23 cellular contexts compared by ENCODE assay signal in genomic region chr11:62267576-62267975, GRCh38. TPM values are rescaled to one million over a fixed set of nuclear protein-coding genes. Genes with fewer than 3 reads are reported as not detected.
DNase-seq lines count a peak whose midpoint lies in the region; ATAC-seq and TF ChIP-seq lines count a peak whose summit lies in the region.
"Had no signal": no experiment of that assay in that cellular context is flagged by ENCODE, and none has a peak within 500 bp of the region (broad histone marks: within the 10 kb centered on the region; RNA-seq: fewer than 3 reads in every experiment).

No MANE protein-coding gene starts in this region.

- H3K27ac ChIP-seq in PC-3 (ENCODE audit: low read length) (no peak overlapping the region), breast epithelium (peak overlapping the region; percentile 51 to 68), upper lobe of right lung (no peak overlapping the region)
- H3K27ac ChIP-seq: C4-2B, RWPE1 had no signal

- no peak overlapping the region for H3K4me3 Mint-ChIP-seq in activated naive CD8-positive, alpha-beta T cell treated with anti-CD3 and anti-CD28 coated beads, Interleukin-2, amount 50 U/mL, for 24 hours
- H3K4me3 Mint-ChIP-seq in activated naive CD8-positive, alpha-beta T cell treated with anti-CD3 and anti-CD28 coated beads for 36 hours, result no peak overlapping the region
- H3K4me3 Mint-ChIP-seq in stimulated activated effector memory CD8-positive, alpha-beta T cell treated with anti-CD3 and anti-CD28 coated beads, Interleukin-12 subunit alpha, Interleukin-12 subunit beta, amount 100 ng/mL, for 72 hours, result no peak overlapping the region
- H3K4me3 Mint-ChIP-seq: B cell; CD8-positive, alpha-beta T cell; GM23338; H9; HFFc6 had no signal

- POLR2A ChIA-PET in PC-3 (lab: Charles Lee; ENCODE audit: unreplicated experiment), result no interaction called here

- peaks cover 46% of the 10 kb centered on the region for H3K4me1 Mint-ChIP-seq in activated naive CD8-positive, alpha-beta T cell treated with anti-CD3 and anti-CD28 coated beads, Interleukin-2, amount 50 U/mL, for 24 hours
- H3K4me1 Mint-ChIP-seq in activated naive CD8-positive, alpha-beta T cell treated with anti-CD3 and anti-CD28 coated beads for 36 hours, result peaks cover 15% of the 10 kb centered on the region
- H3K4me1 Mint-ChIP-seq in stimulated activated effector memory CD8-positive, alpha-beta T cell treated with anti-CD3 and anti-CD28 coated beads, Interleukin-12 subunit alpha, Interleukin-12 subunit beta, amount 100 ng/mL, for 72 hours, result peaks cover 27% of the 10 kb centered on the region
- H3K4me1 Mint-ChIP-seq: B cell had no signal

- H3F3A ChIP-seq in PC-3 (ENCODE audit: low read length, unreplicated experiment), result peaks cover 4% of the 10 kb centered on the region

- H3K27me3 Mint-ChIP-seq in activated naive CD8-positive, alpha-beta T cell treated with anti-CD3 and anti-CD28 coated beads, Interleukin-2, amount 50 U/mL, for 24 hours, result peaks cover 13% of the 10 kb centered on the region
- H3K27me3 Mint-ChIP-seq in activated naive CD8-positive, alpha-beta T cell treated with anti-CD3 and anti-CD28 coated beads for 36 hours, result peaks cover 14% of the 10 kb centered on the region

- peaks cover 47% of the 10 kb centered on the region for H3K4me1 ChIP-seq in PC-3 (ENCODE audit: insufficient read depth, low read length)
- no peaks in the 10 kb centered on the region for H3K4me1 ChIP-seq in breast epithelium
- no peaks in the 10 kb centered on the region for H3K4me1 ChIP-seq in upper lobe of right lung
- H3K4me1 ChIP-seq: Caco-2 had no signal

- H3K4me3 ChIP-seq in PC-3 (ENCODE audit: low read length) (no peak overlapping the region), breast epithelium (no peak overlapping the region), upper lobe of right lung (no peak overlapping the region)
- H3K4me3 ChIP-seq: GM23338, K562, MG63 had no signal

- H3K27me3 ChIP-seq in PC-3 (ENCODE audit: low read length), result peaks cover 22% of the 10 kb centered on the region
- no peaks in the 10 kb centered on the region for H3K27me3 ChIP-seq in breast epithelium
- peaks cover 8% of the 10 kb centered on the region for H3K27me3 ChIP-seq in upper lobe of right lung

- CTCF ChIA-PET in PC-3 (lab: Charles Lee), result no interaction called here

- H3K36me3 Mint-ChIP-seq in activated naive CD8-positive, alpha-beta T cell treated with anti-CD3 and anti-CD28 coated beads, Interleukin-2, amount 50 U/mL, for 24 hours (ENCODE audit: low read depth), result no peaks in the 10 kb centered on the region
- no peaks in the 10 kb centered on the region for H3K36me3 Mint-ChIP-seq in activated naive CD8-positive, alpha-beta T cell treated with anti-CD3 and anti-CD28 coated beads for 36 hours
- H3K36me3 Mint-ChIP-seq in stimulated activated effector memory CD8-positive, alpha-beta T cell treated with anti-CD3 and anti-CD28 coated beads, Interleukin-12 subunit alpha, Interleukin-12 subunit beta, amount 100 ng/mL, for 72 hours, result no peaks in the 10 kb centered on the region
- H3K36me3 Mint-ChIP-seq: CD8-positive, alpha-beta T cell had no signal

- no peak for TF ChIP-seq CTCF in PC-3 (conservative IDR thresholded peaks at IDR 0.05; ENCODE audit: low read depth, low read length)
- no peak for TF ChIP-seq CTCF in breast epithelium (IDR thresholded peaks at IDR 0.05)
- TF ChIP-seq CTCF in GM13977 (IDR thresholded peaks at IDR 0.05; ENCODE audit: extremely low read depth, insufficient read depth, missing control alignments), result no peak
- no peak for TF ChIP-seq CTCF in upper lobe of right lung (IDR thresholded peaks at IDR 0.05)

- H3K9me2 ChIP-seq in PC-3 (replicated peaks; ENCODE audit: low read length), result no peaks in the 10 kb centered on the region

- TF ChIP-seq POLR2A in breast epithelium (IDR thresholded peaks at IDR 0.05), result no peak

- no peak overlapping the region for H3K27ac Mint-ChIP-seq in activated naive CD8-positive, alpha-beta T cell treated with anti-CD3 and anti-CD28 coated beads, Interleukin-2, amount 50 U/mL, for 24 hours
- H3K27ac Mint-ChIP-seq in activated naive CD8-positive, alpha-beta T cell treated with anti-CD3 and anti-CD28 coated beads for 36 hours, result no peak overlapping the region
- peak overlapping the region; percentile 9 for H3K27ac Mint-ChIP-seq in stimulated activated effector memory CD8-positive, alpha-beta T cell treated with anti-CD3 and anti-CD28 coated beads, Interleukin-12 subunit alpha, Interleukin-12 subunit beta, amount 100 ng/mL, for 72 hours
- H3K27ac Mint-ChIP-seq: B cell; CD8-positive, alpha-beta T cell; GM23338; H9; HFFc6 had no signal

- H3K4me2 ChIP-seq in PC-3 (ENCODE audit: low read length), result no peak overlapping the region
- H3K4me2 ChIP-seq: GM23338 had no signal

- intact Hi-C loops in PC-3 (cut with micrococcal nuclease) (no loop called here), breast epithelium (cut with DNase I; ENCODE audit: low total_unique reads) (no loop called here), upper lobe of right lung (cut with DNase I) (no loop called here)

- BruUV-seq in PC-3 (replicated peaks; lab: Mats Ljungman, UMichigan), result no TSS peak

- H3K79me2 ChIP-seq in PC-3 (ENCODE audit: low read length), result no peaks in the 10 kb centered on the region

- H4K20me1 ChIP-seq in PC-3 (ENCODE audit: low read length), result no peaks in the 10 kb centered on the region

- H3K36me3 ChIP-seq in PC-3 (ENCODE audit: low read depth, low read length) (no peaks in the 10 kb centered on the region), breast epithelium (no peaks in the 10 kb centered on the region), upper lobe of right lung (no peaks in the 10 kb centered on the region)
- H3K36me3 ChIP-seq: MG63 had no signal

- H3K9ac ChIP-seq in PC-3 (ENCODE audit: low read length), result no peak overlapping the region

- DNase-seq in activated naive CD8-positive, alpha-beta T cell treated with anti-CD3 and anti-CD28 coated beads, Interleukin-2, amount 50 U/mL, for 24 hours, result no peak
- no peak for DNase-seq in activated naive CD8-positive, alpha-beta T cell treated with anti-CD3 and anti-CD28 coated beads for 36 hours
- DNase-seq in PC-3 (peak; percentile 43), breast epithelium (ENCODE audit: low spot score in 2 of 2) (no peak), GM13977 (ENCODE audit: low spot score) (no peak), upper lobe of right lung (no peak)
- DNase-seq in stimulated activated effector memory CD8-positive, alpha-beta T cell treated with anti-CD3 and anti-CD28 coated beads, Interleukin-12 subunit alpha, Interleukin-12 subunit beta, amount 100 ng/mL, for 72 hours (ENCODE audit: low spot score in 2 of 2), result no peak
- DNase-seq: Caco-2; CD8-positive, alpha-beta T cell; H9; HFFc6; Kasumi-1; MG63; NCI-H2029; NCI-H526 treated with DMSO at 0.1 percent for 48 hours; SHP77 treated with DMSO at 0.1 percent for 48 hours had no signal

- no peak overlapping the region for H2AFZ ChIP-seq in PC-3 (ENCODE audit: low read length)
- H2AFZ ChIP-seq: GM23338 had no signal

- peaks cover 3% of the 10 kb centered on the region for H3K9me3 Mint-ChIP-seq in activated naive CD8-positive, alpha-beta T cell treated with anti-CD3 and anti-CD28 coated beads, Interleukin-2, amount 50 U/mL, for 24 hours
- H3K9me3 Mint-ChIP-seq in activated naive CD8-positive, alpha-beta T cell treated with anti-CD3 and anti-CD28 coated beads for 36 hours, result no peaks in the 10 kb centered on the region
- H3K9me3 Mint-ChIP-seq in stimulated activated effector memory CD8-positive, alpha-beta T cell treated with anti-CD3 and anti-CD28 coated beads, Interleukin-12 subunit alpha, Interleukin-12 subunit beta, amount 100 ng/mL, for 72 hours, result no peaks in the 10 kb centered on the region
- H3K9me3 Mint-ChIP-seq: CD8-positive, alpha-beta T cell; GM23338; H9; HFFc6 had no signal

- H3K9me3 ChIP-seq in PC-3 (ENCODE audit: low read length), result no peaks in the 10 kb centered on the region
- H3K9me3 ChIP-seq in breast epithelium, result no peaks in the 10 kb centered on the region
- H3K9me3 ChIP-seq in upper lobe of right lung, result no peaks in the 10 kb centered on the region
- H3K9me3 ChIP-seq: Caco-2, MG63 had no signal

- in situ Hi-C loops in GM13977 (cut with MboI; ENCODE audit: low pct_unique_long_range_greater_than_20kb, low sequenced_read_pairs, unreplicated experiment), result no loop called here

- ATAC-seq in activated naive CD8-positive, alpha-beta T cell treated with anti-CD3 and anti-CD28 coated beads, Interleukin-2, amount 50 U/mL, for 24 hours, result peak; percentile 40
- ATAC-seq in PC-3 (no peak), upper lobe of right lung (no peak)
- ATAC-seq in stimulated activated effector memory CD8-positive, alpha-beta T cell treated with anti-CD3 and anti-CD28 coated beads, Interleukin-12 subunit alpha, Interleukin-12 subunit beta, amount 100 ng/mL, for 72 hours, result peak; percentile 64
- ATAC-seq: CD8-positive, alpha-beta T cell; GM23338; K562 had no signal

RNA-seq across cellular contexts. Expression of gene SCGB2A2, which starts 2.4 kb away (rescaled TPM):
- total RNA-seq in activated naive CD8-positive, alpha-beta T cell treated with anti-CD3 and anti-CD28 coated beads for 36 hours, result not detected
- total RNA-seq in PC-3 (2014; rRNA removed) (not detected in 2 replicates), breast epithelium (1,000 to 10,000 TPM in 1 of 3 donors, 100 to 1,000 TPM in 1, 1 to 10 TPM in 1; 1.4 to 2,173 (median 715) TPM), upper lobe of right lung (not detected)
- total RNA-seq: A673; B cell; Caco-2; CD8-positive, alpha-beta T cell; GM23338; H9; HFFc6; K562; NCI-H460 had no signal

RNA-seq across cellular contexts. Expression of gene SCGB1D2, which starts 25.5 kb away (rescaled TPM):
- total RNA-seq in activated naive CD8-positive, alpha-beta T cell treated with anti-CD3 and anti-CD28 coated beads for 36 hours, result not detected
- total RNA-seq in PC-3 (2014; rRNA removed) (not detected in 2 replicates), breast epithelium (100 to 1,000 TPM in 2 of 3 donors, not detected in 1; 476 to 485 TPM), upper lobe of right lung (not detected)
- total RNA-seq: A673; B cell; Caco-2; CD8-positive, alpha-beta T cell; GM23338; H9; HFFc6; K562; NCI-H460 had no signal

RNA-seq across cellular contexts. Expression of gene SCGB1D4, which starts 31.3 kb away (rescaled TPM):
- not detected for total RNA-seq in activated naive CD8-positive, alpha-beta T cell treated with anti-CD3 and anti-CD28 coated beads for 36 hours
- total RNA-seq in PC-3 (2014; rRNA removed) (not detected in 2 replicates), breast epithelium (not detected), upper lobe of right lung (not detected)
- total RNA-seq: A673; B cell; Caco-2; CD8-positive, alpha-beta T cell; GM23338; H9; HFFc6; K562; NCI-H460 had no signal

RNA-seq across cellular contexts. Expression of gene SCGB2A1, which starts 59.1 kb away (rescaled TPM):
- not detected for total RNA-seq in activated naive CD8-positive, alpha-beta T cell treated with anti-CD3 and anti-CD28 coated beads for 36 hours
- total RNA-seq in PC-3 (2014; rRNA removed) (not detected in 2 replicates), breast epithelium (10 to 100 TPM in 2 of 3 donors, not detected in 1; 59.6 to 80.8 TPM), upper lobe of right lung (not detected)
- total RNA-seq: A673; B cell; Caco-2; CD8-positive, alpha-beta T cell; GM23338; H9; HFFc6; K562; NCI-H460 had no signal

Comparison
In these comparisons a context has a peak if more than half of its experiments do, and no peak if none do; other contexts are left out.
1. ATAC-seq: peak in activated naive CD8-positive, alpha-beta T cell treated with anti-CD3 and anti-CD28 coated beads, Interleukin-2, amount 50 U/mL, for 24 hours (single experiment) and stimulated activated effector memory CD8-positive, alpha-beta T cell treated with anti-CD3 and anti-CD28 coated beads, Interleukin-12 subunit alpha, Interleukin-12 subunit beta, amount 100 ng/mL, for 72 hours (single experiment); none in PC-3 (single experiment) and upper lobe of right lung (single experiment).
2. H3K27ac ChIP-seq: peak in breast epithelium (2 of 2); none in PC-3 (single experiment) and upper lobe of right lung (single experiment).